22 cellular contexts compared by ENCODE assay signal in the genomic region with DNA sequence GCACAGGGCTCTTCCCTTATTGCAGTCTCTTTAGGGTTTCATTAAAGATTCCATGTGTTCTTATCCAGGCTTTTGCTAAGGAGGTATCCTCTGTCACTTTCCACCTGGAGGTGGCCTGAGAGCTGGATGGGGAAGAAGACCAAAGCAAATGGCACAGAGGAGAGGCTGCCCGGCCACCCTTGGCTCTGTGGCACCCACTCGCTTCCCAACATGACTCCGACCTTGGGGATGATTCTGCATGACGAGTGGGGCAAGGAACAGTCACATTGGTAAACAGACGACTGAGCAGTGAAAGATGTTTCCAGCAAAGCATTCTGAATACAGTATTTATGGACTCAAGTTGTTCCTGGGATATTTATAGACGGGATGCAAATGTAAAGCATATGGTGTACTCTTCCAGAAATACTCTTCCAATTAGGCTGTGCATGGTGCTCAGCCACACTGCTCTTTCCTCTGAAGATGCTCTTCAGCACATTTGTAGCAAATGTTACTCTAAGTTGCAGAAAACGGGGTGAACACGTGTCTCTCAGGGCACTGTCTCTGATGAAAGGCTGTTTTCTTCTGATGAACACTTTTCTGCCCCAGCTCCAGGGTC.
DNase-seq lines count a peak whose midpoint lies in the region; ATAC-seq and TF ChIP-seq lines count a peak whose summit lies in the region.
"Had no signal": no experiment of that assay in that cellular context is flagged by ENCODE, and none has a peak within 500 bp of the region (broad histone marks: within the 10 kb centered on the region; RNA-seq: fewer than 3 reads in every experiment).

No MANE protein-coding gene starts in this region.

- H3K9me3 ChIP-seq in right atrium auricular region (no peaks in the 10 kb centered on the region), heart right ventricle (no peaks in the 10 kb centered on the region), Loucy (ENCODE audit: insufficient read depth, low read depth, low read length) (no peaks in the 10 kb centered on the region), left lung (no peaks in the 10 kb centered on the region)
- H3K9me3 ChIP-seq: MG63 had no signal

- no peak overlapping the region for H3K27ac ChIP-seq in right atrium auricular region
- H3K27ac ChIP-seq in heart right ventricle = no peak overlapping the region
- peak overlapping the region; percentile 71 for H3K27ac ChIP-seq in temporal lobe (ENCODE audit: low read depth, low read length)
- no peak overlapping the region for H3K27ac ChIP-seq in left lung
- H3K27ac ChIP-seq: BLaER1 treated with 17β-estradiol and CSF1 and Interleukin-3, amounts not matched to agents 10 nM and 100 nM; RWPE1 had no signal

- DNase-seq in right atrium auricular region (ENCODE audit: low spot score) = peak; percentile 11
- no peak for DNase-seq in heart right ventricle
- DNase-seq in inferior parietal cortex (ENCODE audit: extremely low spot score) = peak; percentile 76
- DNase-seq in left lung = no peak
- DNase-seq in NCI-H69 (lab: John Stamatoyannopoulos, UW) = no peak
- no peak for DNase-seq in OCI-M2 (lab: John Stamatoyannopoulos, UW; ENCODE audit: unreplicated experiment)
- DNase-seq: CD4-positive, alpha-beta memory T cell; COR-L47; DMS79; H7; MG63; NCI-H1105 treated with DMSO at 0.1 percent for 48 hours; NCI-H146; NCI-H2029 treated with DMSO at 0.1 percent for 48 hours; NCI-H446 treated with DMSO at 0.1 percent for 48 hours; NCI-H526; SHP77 had no signal

- H3K36me3 ChIP-seq in right atrium auricular region (no peaks in the 10 kb centered on the region), heart right ventricle (no peaks in the 10 kb centered on the region), Loucy (ENCODE audit: insufficient read depth, low read length) (no peaks in the 10 kb centered on the region), left lung (no peaks in the 10 kb centered on the region)
- H3K36me3 ChIP-seq: BLaER1 treated with 17β-estradiol and CSF1 and Interleukin-3, amounts not matched to agents 10 nM and 100 nM; MG63 had no signal

- H3K4me1 ChIP-seq in right atrium auricular region = no peaks in the 10 kb centered on the region
- no peaks in the 10 kb centered on the region for H3K4me1 ChIP-seq in heart right ventricle
- peaks cover 16% of the 10 kb centered on the region for H3K4me1 ChIP-seq in Loucy (ENCODE audit: insufficient read depth, low read length, poor library complexity, severe bottlenecking)
- H3K4me1 ChIP-seq in left lung = no peaks in the 10 kb centered on the region

- no peaks in the 10 kb centered on the region for H3F3A ChIP-seq in Loucy (ENCODE audit: low read depth)

- H3K79me2 ChIP-seq in Loucy (ENCODE audit: insufficient read depth, low read length) = no peaks in the 10 kb centered on the region

- H3K27me3 ChIP-seq in right atrium auricular region (no peaks in the 10 kb centered on the region), heart right ventricle (peaks cover 0 to 14% (median 5%) of the 10 kb centered on the region in 7 donors), Loucy (ENCODE audit: insufficient read depth, low read length, poor library complexity, severe bottlenecking) (no peaks in the 10 kb centered on the region), left lung (peaks cover 0 to 12% of the 10 kb centered on the region in 2 donors)

- H3K9ac ChIP-seq in Loucy (ENCODE audit: low read depth, low read length, poor library complexity, severe bottlenecking) = peak overlapping the region; percentile 24
- H3K9ac ChIP-seq: BLaER1 treated with 17β-estradiol and CSF1 and Interleukin-3, amounts not matched to agents 10 nM and 100 nM had no signal

- 79 to 85% methylated on average over 8 of the region's 8 CpGs for WGBS in heart right ventricle, 2 donors

- TF ChIP-seq CTCF in right atrium auricular region (IDR thresholded peaks at IDR 0.05) (no peak), heart right ventricle (IDR thresholded peaks at IDR 0.05) (no peak), Loucy (conservative IDR thresholded peaks at IDR 0.05; ENCODE audit: low read length) (no peak), left lung (IDR thresholded peaks at IDR 0.05) (no peak)

- H3K4me3 ChIP-seq in right atrium auricular region = no peak overlapping the region
- no peak overlapping the region for H3K4me3 ChIP-seq in heart right ventricle
- H3K4me3 ChIP-seq in Loucy (ENCODE audit: low read length, poor library complexity, severe bottlenecking) = no peak overlapping the region
- H3K4me3 ChIP-seq in left lung = no peak overlapping the region
- H3K4me3 ChIP-seq: BLaER1 treated with 17β-estradiol and CSF1 and Interleukin-3, amounts not matched to agents 10 nM and 100 nM; K562; MG63 had no signal

- intact Hi-C loops in heart right ventricle (cut with DNase I) (no loop called here), left lung (cut with DNase I) (no loop called here)

- H3K4me2 ChIP-seq in Loucy (ENCODE audit: low read depth, low read length, poor library complexity, severe bottlenecking) = no peak overlapping the region

- ATAC-seq in heart right ventricle (no peak), left lung (no peak)
- ATAC-seq: K562 had no signal

- no peaks in the 10 kb centered on the region for H3K9me2 ChIP-seq in Loucy (replicated peaks; ENCODE audit: low read depth, low read length)

- no peaks in the 10 kb centered on the region for H4K20me1 ChIP-seq in Loucy (ENCODE audit: insufficient read depth, low read length, poor library complexity, severe bottlenecking)
- H4K20me1 ChIP-seq: BLaER1 treated with 17β-estradiol and CSF1 and Interleukin-3, amounts not matched to agents 10 nM and 100 nM had no signal

- peak overlapping the region; percentile 4; the same call in 1 of the 2 replicates for H2AFZ ChIP-seq in Loucy (ENCODE audit: low read length)

Comparison
In these comparisons a context has a peak if more than half of its experiments do, and no peak if none do; other contexts are left out.
1. DNase-seq: peak in right atrium auricular region (single experiment) and inferior parietal cortex (single experiment); none in heart right ventricle (0 of 2), left lung (0 of 2), NCI-H69 (single experiment) and OCI-M2 (single experiment).